Comparison of ENCODE assay signal across 18 cellular contexts in genomic region chr13:61600360-61601033, GRCh38.
DNase-seq lines count a peak whose midpoint lies in the region; ATAC-seq and TF ChIP-seq lines count a peak whose summit lies in the region.
"Had no signal": no experiment of that assay in that cellular context is flagged by ENCODE, and none has a peak within 500 bp of the region (broad histone marks: within the 10 kb centered on the region; RNA-seq: fewer than 3 reads in every experiment).

No MANE protein-coding gene starts in this region.

- no peaks in the 10 kb centered on the region for H3K9me3 ChIP-seq in right lobe of liver
- no peaks in the 10 kb centered on the region for H3K9me3 ChIP-seq in gastrocnemius medialis
- H3K9me3 ChIP-seq: A549; BLaER1 treated with 17β-estradiol and CSF1 and Interleukin-3, amounts not matched to agents 10 nM and 100 nM had no signal

- H3K4me3 ChIP-seq in right lobe of liver (no peak overlapping the region), gastrocnemius medialis (no peak overlapping the region), H7 (ENCODE audit: insufficient read depth, low read depth, low read length) (no peak overlapping the region)
- H3K4me3 ChIP-seq: A549; BLaER1 treated with 17β-estradiol and CSF1 and Interleukin-3, amounts not matched to agents 10 nM and 100 nM had no signal

- H3K36me3 ChIP-seq in right lobe of liver (no peaks in the 10 kb centered on the region), gastrocnemius medialis (no peaks in the 10 kb centered on the region), H7 (replicated peaks; ENCODE audit: control insufficient read depth, insufficient read depth, low read length) (no peaks in the 10 kb centered on the region; the same call in 1 of the 2 replicates)
- H3K36me3 ChIP-seq: BLaER1 treated with 17β-estradiol and CSF1 and Interleukin-3, amounts not matched to agents 10 nM and 100 nM had no signal

- H3K27ac ChIP-seq in cingulate gyrus (ENCODE audit: low read depth, low read length): peak overlapping the region; percentile 60
- peak overlapping the region in 2 of 3 donors; percentile 38 to 82 for H3K27ac ChIP-seq in right lobe of liver
- no peak overlapping the region for H3K27ac ChIP-seq in gastrocnemius medialis
- H3K27ac ChIP-seq: A549; BLaER1 treated with 17β-estradiol and CSF1 and Interleukin-3, amounts not matched to agents 10 nM and 100 nM had no signal

- H3K4me3 Mint-ChIP-seq in stimulated activated naive B cell treated with anti-CD40 and anti-IgM and Interleukin-4, amounts not matched to agents 10 μg/mL and 1 μg/mL and 100 μg/mL, for 72 hours: no peak overlapping the region
- H3K4me3 Mint-ChIP-seq: CD8-positive, alpha-beta T cell had no signal

- peaks cover 0 to 20% (median 4%) of the 10 kb centered on the region in 4 donors for H3K4me1 ChIP-seq in right lobe of liver
- H3K4me1 ChIP-seq in gastrocnemius medialis: no peaks in the 10 kb centered on the region
- H3K4me1 ChIP-seq: A549; BLaER1 treated with 17β-estradiol and CSF1 and Interleukin-3, amounts not matched to agents 10 nM and 100 nM had no signal

- in situ Hi-C loops in gastrocnemius medialis (cut with MboI; ENCODE audit: low sequenced_read_pairs in 4 of 4): no loop called here

- ATAC-seq in right lobe of liver (peak; percentile 69 to 92 (median 88)), gastrocnemius medialis (peak; percentile 64 to 70), GM18505 (IDR thresholded peaks at IDR 0.05; ENCODE audit: unreplicated experiment) (no peak)
- no peak for ATAC-seq in stimulated activated naive B cell treated with anti-CD40 and anti-IgM and Interleukin-4, amounts not matched to agents 10 μg/mL and 1 μg/mL and 100 μg/mL, for 72 hours (replicated peaks)
- ATAC-seq: A549; CD8-positive, alpha-beta T cell had no signal

- H3K27me3 Mint-ChIP-seq in stimulated activated naive B cell treated with anti-CD40 and anti-IgM and Interleukin-4, amounts not matched to agents 10 μg/mL and 1 μg/mL and 100 μg/mL, for 72 hours: no peaks in the 10 kb centered on the region

- DNase-seq in OCI-M1 (lab: John Stamatoyannopoulos, UW) (peak; percentile 19), right lobe of liver (peak in 2 of 3 donors; percentile 48 to 67), gastrocnemius medialis (peak in 1 of 2 donors; percentile 48), H7 (no peak)
- DNase-seq in activated CD4-positive, CD25-positive, alpha-beta regulatory T cell (lab: John Stamatoyannopoulos, UW): no peak
- DNase-seq in stimulated activated naive B cell treated with anti-CD40 and anti-IgM and Interleukin-4, amounts not matched to agents 10 μg/mL and 1 μg/mL and 100 μg/mL, for 72 hours: no peak
- DNase-seq: Calu3; CD8-positive, alpha-beta T cell; EL; KBM-7; NCI-H1694 treated with DMSO at 0.1 percent for 48 hours; NCI-H510A treated with DMSO at 0.1 percent for 48 hours; NCI-H774; SHP77 had no signal

- no peak for TF ChIP-seq POLR2A in right lobe of liver (IDR thresholded peaks at IDR 0.05)
- TF ChIP-seq POLR2A in gastrocnemius medialis (IDR thresholded peaks at IDR 0.05): no peak
- no peak for TF ChIP-seq POLR2A in GM18505 (IDR thresholded peaks at IDR 0.05; ENCODE audit: borderline replicate concordance, extremely low read depth, insufficient read depth, insufficient read length)

- peaks cover 7 to 8% of the 10 kb centered on the region in 2 donors for H3K9me3 Mint-ChIP-seq in stimulated activated naive B cell treated with anti-CD40 and anti-IgM and Interleukin-4, amounts not matched to agents 10 μg/mL and 1 μg/mL and 100 μg/mL, for 72 hours

- intact Hi-C loops in right lobe of liver (cut with DNase I): no loop called here
- intact Hi-C loops in gastrocnemius medialis (cut with DNase I; ENCODE audit: low total_unique reads): no loop called here

- no peak overlapping the region for H3K27ac Mint-ChIP-seq in stimulated activated naive B cell treated with anti-CD40 and anti-IgM and Interleukin-4, amounts not matched to agents 10 μg/mL and 1 μg/mL and 100 μg/mL, for 72 hours
- H3K27ac Mint-ChIP-seq: CD8-positive, alpha-beta T cell had no signal

- TF ChIP-seq CTCF in right lobe of liver (IDR thresholded peaks at IDR 0.05): no peak
- no peak for TF ChIP-seq CTCF in gastrocnemius medialis (IDR thresholded peaks at IDR 0.05 in 4 of 5, conservative IDR thresholded peaks at IDR 0.05 in 1 of 5)

- H3K4me1 Mint-ChIP-seq in stimulated activated naive B cell treated with anti-CD40 and anti-IgM and Interleukin-4, amounts not matched to agents 10 μg/mL and 1 μg/mL and 100 μg/mL, for 72 hours: no peaks in the 10 kb centered on the region

- no peaks in the 10 kb centered on the region for H3K36me3 Mint-ChIP-seq in stimulated activated naive B cell treated with anti-CD40 and anti-IgM and Interleukin-4, amounts not matched to agents 10 μg/mL and 1 μg/mL and 100 μg/mL, for 72 hours
- H3K36me3 Mint-ChIP-seq: CD8-positive, alpha-beta T cell had no signal

- H3K27me3 ChIP-seq in right lobe of liver (no peaks in the 10 kb centered on the region), gastrocnemius medialis (no peaks in the 10 kb centered on the region), H7 (ENCODE audit: control insufficient read depth, insufficient read depth, low read length) (no peaks in the 10 kb centered on the region)
- H3K27me3 ChIP-seq: BLaER1 treated with 17β-estradiol and CSF1 and Interleukin-3, amounts not matched to agents 10 nM and 100 nM had no signal

- WGBS in right lobe of liver (ENCODE audit: insufficient coverage, low coverage, low lambda C conversion rate, missing lambda C conversion rate): 20% methylated on average over 3 of the region's 3 CpGs

Comparison
In these comparisons a context has a peak if more than half of its experiments do, and no peak if none do; other contexts are left out.
1. DNase-seq: peak in OCI-M1 (single experiment) and right lobe of liver (2 of 3); none in activated CD4-positive, CD25-positive, alpha-beta regulatory T cell (0 of 4), stimulated activated naive B cell treated with anti-CD40 and anti-IgM and Interleukin-4, amounts not matched to agents 10 μg/mL and 1 μg/mL and 100 μg/mL, for 72 hours (single experiment) and H7 (single experiment).
2. H3K27ac ChIP-seq: peak in cingulate gyrus (single experiment) and right lobe of liver (2 of 3); none in gastrocnemius medialis (0 of 4).
3. ATAC-seq: peak in right lobe of liver (4 of 4) and gastrocnemius medialis (2 of 2); none in GM18505 (single experiment) and stimulated activated naive B cell treated with anti-CD40 and anti-IgM and Interleukin-4, amounts not matched to agents 10 μg/mL and 1 μg/mL and 100 μg/mL, for 72 hours (0 of 2).